24 cellular contexts compared by ENCODE assay signal in genomic region chr11:47132490-47132889, GRCh38. TPM values are rescaled to one million over a fixed set of nuclear protein-coding genes. Genes with fewer than 3 reads are reported as not detected.
"Had no signal": no experiment of that assay in that cellular context is flagged by ENCODE, and none has a peak within 500 bp of the region (broad histone marks: within the 10 kb centered on the region; RNA-seq: fewer than 3 reads in every experiment).

No MANE protein-coding gene starts in this region.

- H3K36me3 ChIP-seq: neural progenitor cell, prostate gland, suprapubic skin, transverse colon, uterus had no signal

- H3K4me3 ChIP-seq: dorsolateral prefrontal cortex, esophagus squamous epithelium, lung, neural progenitor cell, prostate gland, skin epidermis, suprapubic skin, transverse colon, upper lobe of right lung, uterus had no signal

- H3K27me3 ChIP-seq: dorsolateral prefrontal cortex, esophagus squamous epithelium, neural progenitor cell, suprapubic skin, transverse colon, upper lobe of right lung, uterus had no signal

- H3K27ac ChIP-seq: dorsolateral prefrontal cortex, esophagus squamous epithelium, neural progenitor cell, prostate gland, skin epidermis, suprapubic skin, transverse colon, upper lobe of right lung, uterus had no signal

- ATAC-seq: natural killer cell treated with Interleukin-12 subunit alpha and Interleukin-12 subunit beta and Interleukin-15 and Interleukin-18, amount 100 ng/mL, for 72 hours; right cardiac atrium; stimulated activated naive B cell treated with anti-CD40 and anti-IgM and Interleukin-4, amounts not matched to agents 10 μg/mL and 1 μg/mL and 100 μg/mL, for 72 hours; upper lobe of right lung had no signal

- H3K4me1 ChIP-seq: prostate gland, suprapubic skin, upper lobe of right lung, uterus had no signal

- DNase-seq: cerebellar nuclear complex; cortex of kidney; dorsolateral prefrontal cortex; effector CD4-positive, alpha-beta T cell; esophagus squamous epithelium; hypothalamus; immature natural killer cell; islet precursor cell; kidney glomerular epithelial cell; naive B cell; right cardiac atrium; stimulated activated CD4-positive, alpha-beta T cell treated with anti-CD3 and anti-CD28 coated beads, Interleukin-15, amount 100 ng/mL, for 24 hours; stimulated activated CD4-positive, alpha-beta T cell treated with anti-CD3 and anti-CD28 coated beads, Interleukin-2, amount 100 ng/mL, for 48 hours; stimulated activated naive B cell treated with anti-CD40 and anti-IgM and Interleukin-4, amounts not matched to agents 10 μg/mL and 1 μg/mL and 100 μg/mL, for 72 hours; transverse colon; upper lobe of right lung; uterus had no signal

- H3K9me3 ChIP-seq: esophagus squamous epithelium, prostate gland, suprapubic skin, transverse colon, upper lobe of right lung, uterus had no signal

RNA-seq across cellular contexts. Expression of gene PACSIN3, which starts 53.7 kb away (rescaled TPM):
- total RNA-seq: mononuclear cell had no signal
